In the genomic region with DNA sequence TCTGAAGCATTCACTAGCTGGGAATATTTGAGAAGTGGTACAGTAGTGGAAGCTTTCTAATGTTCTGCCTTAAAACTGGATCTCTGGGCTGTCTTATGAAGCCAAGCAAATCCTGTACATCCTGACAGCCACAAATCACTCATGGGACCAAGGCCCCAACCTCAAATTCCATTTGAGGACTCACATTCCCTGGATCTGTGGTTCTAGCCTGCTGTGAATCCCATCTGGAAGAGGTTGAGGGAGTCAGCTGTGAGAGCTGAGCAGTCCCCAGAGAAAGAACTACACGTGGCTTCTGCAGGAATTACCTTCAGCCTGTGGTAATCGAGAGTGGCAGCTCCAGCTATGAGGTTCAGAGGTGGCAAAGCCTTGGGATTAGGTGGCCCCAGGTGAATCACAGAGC, we compare ENCODE assay signal across 25 cellular contexts.
"Had no signal": no experiment of that assay in that cellular context is flagged by ENCODE, and none has a peak within 500 bp of the region (broad histone marks: within the 10 kb centered on the region; RNA-seq: fewer than 3 reads in every experiment).

No MANE protein-coding gene starts in this region.

- H3K27ac Mint-ChIP-seq: activated B cell treated with CpG ODN at 0.5 μM for 24 hours; activated CD4-positive, alpha-beta T cell treated with anti-CD3 and anti-CD28 coated beads, Interleukin-2, amount 10 ng/mL, durations not matched to agents 24 days and 14 days; activated CD8-positive, alpha-beta memory T cell treated with anti-CD3 and anti-CD28 coated beads, Interleukin-2, amount 10 ng/mL, durations not matched to agents 7 days and 5 days; activated CD8-positive, alpha-beta T cell treated with anti-CD3 and anti-CD28 coated beads for 36 hours; activated naive CD4-positive, alpha-beta T cell treated with anti-CD3 and anti-CD28 coated beads, Interleukin-2, amount 50 U/mL, for 24 hours; brain; memory B cell; neural progenitor cell; T-helper 17 cell had no signal

- H3K36me3 ChIP-seq: neural progenitor cell, sigmoid colon, spleen, upper lobe of right lung had no signal

- ATAC-seq: activated CD8-positive, alpha-beta memory T cell treated with anti-CD3 and anti-CD28 coated beads, Interleukin-2, amount 10 ng/mL, durations not matched to agents 7 days and 5 days; activated CD8-positive, alpha-beta T cell treated with anti-CD3 and anti-CD28 coated beads for 36 hours; T-helper 17 cell; upper lobe of right lung had no signal

- H3K4me3 ChIP-seq: neural progenitor cell, sigmoid colon, spleen, testis, upper lobe of right lung had no signal

- H3K4me1 ChIP-seq: neural progenitor cell, spleen had no signal

- H3K9ac ChIP-seq: neural progenitor cell had no signal

- H3K4me2 ChIP-seq: neural progenitor cell had no signal

- H3K4me3 Mint-ChIP-seq: activated B cell treated with CpG ODN at 0.5 μM for 24 hours; activated CD4-positive, alpha-beta T cell treated with anti-CD3 and anti-CD28 coated beads, Interleukin-2, amount 10 ng/mL, durations not matched to agents 24 days and 14 days; activated CD8-positive, alpha-beta memory T cell treated with anti-CD3 and anti-CD28 coated beads, Interleukin-2, amount 10 ng/mL, durations not matched to agents 7 days and 5 days; activated CD8-positive, alpha-beta T cell treated with anti-CD3 and anti-CD28 coated beads for 36 hours; activated naive CD4-positive, alpha-beta T cell treated with anti-CD3 and anti-CD28 coated beads, Interleukin-2, amount 50 U/mL, for 24 hours; brain; memory B cell; neural progenitor cell; T-helper 17 cell had no signal

- H3K4me1 Mint-ChIP-seq: activated B cell treated with CpG ODN at 0.5 μM for 24 hours; activated CD4-positive, alpha-beta T cell treated with anti-CD3 and anti-CD28 coated beads, Interleukin-2, amount 10 ng/mL, durations not matched to agents 24 days and 14 days; activated naive CD4-positive, alpha-beta T cell treated with anti-CD3 and anti-CD28 coated beads, Interleukin-2, amount 50 U/mL, for 24 hours; memory B cell; T-helper 17 cell had no signal

- H3K36me3 Mint-ChIP-seq: activated CD8-positive, alpha-beta memory T cell treated with anti-CD3 and anti-CD28 coated beads, Interleukin-2, amount 10 ng/mL, durations not matched to agents 7 days and 5 days; activated naive CD4-positive, alpha-beta T cell treated with anti-CD3 and anti-CD28 coated beads, Interleukin-2, amount 50 U/mL, for 24 hours; brain; memory B cell; neural progenitor cell had no signal

- DNase-seq: activated B cell treated with CpG ODN at 0.5 μM for 24 hours; activated CD4-positive, alpha-beta T cell treated with anti-CD3 and anti-CD28 coated beads, Interleukin-2, amount 10 ng/mL, durations not matched to agents 24 days and 14 days; activated CD8-positive, alpha-beta memory T cell treated with anti-CD3 and anti-CD28 coated beads, Interleukin-2, amount 10 ng/mL, durations not matched to agents 7 days and 5 days; activated CD8-positive, alpha-beta T cell treated with anti-CD3 and anti-CD28 coated beads for 36 hours; activated gamma-delta T cell treated with Interleukin-2 at 50 U/mL for 16 hours; activated T-cell treated with anti-CD3 and anti-CD28 coated beads for 4 hours; anterior cingulate cortex; dermis blood vessel endothelial cell; effector CD8-positive, alpha-beta T cell; foreskin melanocyte; glutamatergic neuron; hypothalamus; posterior cingulate gyrus; sigmoid colon; spleen; stimulated activated CD4-positive, alpha-beta T cell treated with anti-CD3 and anti-CD28 coated beads, Interleukin-4, amount 100 ng/mL, for 1 hour; stimulated activated naive CD4-positive, alpha-beta T cell; SW 1271; T-helper 17 cell; testis; upper lobe of right lung had no signal

- H2AFZ ChIP-seq: neural progenitor cell had no signal

- H3K9me3 ChIP-seq: sigmoid colon, spleen, testis, upper lobe of right lung had no signal

- H3K27me3 Mint-ChIP-seq: activated B cell treated with CpG ODN at 0.5 μM for 24 hours; activated CD4-positive, alpha-beta T cell treated with anti-CD3 and anti-CD28 coated beads, Interleukin-2, amount 10 ng/mL, durations not matched to agents 24 days and 14 days; activated CD8-positive, alpha-beta memory T cell treated with anti-CD3 and anti-CD28 coated beads, Interleukin-2, amount 10 ng/mL, durations not matched to agents 7 days and 5 days; activated naive CD4-positive, alpha-beta T cell treated with anti-CD3 and anti-CD28 coated beads, Interleukin-2, amount 50 U/mL, for 24 hours; T-helper 17 cell had no signal

- H3K27ac ChIP-seq: neural progenitor cell, spleen, testis, upper lobe of right lung had no signal

- H3K9me3 Mint-ChIP-seq: activated B cell treated with CpG ODN at 0.5 μM for 24 hours; activated CD4-positive, alpha-beta T cell treated with anti-CD3 and anti-CD28 coated beads, Interleukin-2, amount 10 ng/mL, durations not matched to agents 24 days and 14 days; activated CD8-positive, alpha-beta T cell treated with anti-CD3 and anti-CD28 coated beads for 36 hours; activated naive CD4-positive, alpha-beta T cell treated with anti-CD3 and anti-CD28 coated beads, Interleukin-2, amount 50 U/mL, for 24 hours; memory B cell; neural progenitor cell had no signal

- H3K27me3 ChIP-seq: neural progenitor cell, sigmoid colon, spleen, testis, upper lobe of right lung had no signal
